Comparison of ENCODE assay signal across 1 cellular context in the genomic region with DNA sequence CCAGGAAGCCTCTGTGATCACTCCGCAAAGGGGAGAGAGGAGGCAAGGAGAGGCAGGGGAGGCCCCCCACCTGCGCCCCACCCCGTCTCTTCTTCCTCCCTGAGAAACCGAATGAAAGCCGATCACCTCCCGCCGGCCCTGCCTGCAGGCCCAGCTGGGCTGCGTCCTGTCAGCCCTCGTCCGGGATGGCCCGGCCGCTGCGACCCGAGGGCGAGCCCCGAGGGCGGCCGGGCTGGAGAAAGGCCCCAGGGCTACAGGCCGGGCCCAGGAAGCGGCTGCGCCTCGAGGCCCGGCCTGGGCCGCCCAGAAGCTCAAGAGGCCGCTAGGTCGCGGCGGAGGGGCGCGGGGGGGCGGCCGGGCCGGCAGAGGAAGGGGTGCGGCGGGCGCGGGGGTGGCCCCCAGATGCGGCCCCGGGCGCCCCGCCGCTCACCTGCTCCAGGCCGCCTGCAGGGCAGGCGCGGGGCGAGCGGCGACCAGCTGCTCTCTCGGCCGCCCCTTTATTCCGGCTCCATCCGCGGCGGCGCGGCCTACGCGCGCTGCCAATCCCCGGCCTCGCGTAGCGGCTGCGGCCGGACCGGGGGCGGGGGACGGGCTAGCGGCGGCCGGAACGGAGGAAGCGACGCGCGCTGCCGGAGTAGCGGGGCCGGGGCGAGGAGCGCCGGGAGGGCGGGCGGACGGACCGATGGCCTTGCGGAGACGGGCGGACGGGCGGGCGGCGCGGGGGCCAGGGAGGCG.
A peak's percentile ranks its signal among the peaks of the same experiment; 100 is the strongest.
TF ChIP-seq lines count a peak whose summit lies in the region.

Gene ZNF319, minus strand, starts transcription at position 702 of the 735 bp plus-strand sequence. CDS start 2,407 bp downstream, outside the sequence.

TF ChIP-seq in HepG2, 621 proteins besides CTCF, POLR2A, EP300 and RAD21 (continued from another document and continues in another):
- TF ChIP-seq HNF1B (CRISPR knock-in tag; IDR thresholded peaks at IDR 0.05) (0 out of 2 replicates have a peak, but pooled peaks have one; percentile 10), ZNF562 (CRISPR knock-in tag; IDR thresholded peaks at IDR 0.05; ENCODE audit: borderline replicate concordance) (0 out of 2 replicates have a peak, but pooled peaks have one; percentile 18), THAP11 (CRISPR knock-in tag; IDR thresholded peaks at IDR 0.05) (peak; percentile 53; the same call in 1 of the 2 replicates), RELA (CRISPR knock-in tag; IDR thresholded peaks at IDR 0.05) (no peak), KLF16 (CRISPR knock-in tag; IDR thresholded peaks at IDR 0.05) (no peak), ZNF746 (CRISPR knock-in tag; IDR thresholded peaks at IDR 0.05) (peak; percentile 50; the same call in 1 of the 2 replicates), ZNF547 (CRISPR knock-in tag; IDR thresholded peaks at IDR 0.05) (no peak; the same call in 1 of the 2 replicates), RBAK (CRISPR knock-in tag; IDR thresholded peaks at IDR 0.05) (no peak), ZNF296 (CRISPR knock-in tag; conservative IDR thresholded peaks at IDR 0.05) (no peak), NCOA2 (CRISPR knock-in tag; IDR thresholded peaks at IDR 0.05) (no peak), FUBP1 (CRISPR knock-in tag; IDR thresholded peaks at IDR 0.05; ENCODE audit: borderline replicate concordance) (no peak), SUZ12 (IDR thresholded peaks at IDR 0.05; ENCODE audit: low read depth, low read length) (no peak), ZBTB2 (CRISPR knock-in tag; IDR thresholded peaks at IDR 0.05; ENCODE audit: low read depth) (peak; percentile 97), ZFY (CRISPR knock-in tag; IDR thresholded peaks at IDR 0.05) (peak; percentile 99), ETV5 (CRISPR knock-in tag; IDR thresholded peaks at IDR 0.05; ENCODE audit: borderline replicate concordance) (no peak), KDM3A (CRISPR knock-in tag; IDR thresholded peaks at IDR 0.05; ENCODE audit: low read depth) (no peak), ZC3H13 (CRISPR knock-in tag; IDR thresholded peaks at IDR 0.05) (peak; percentile 65; the same call in 1 of the 2 replicates), ZFX (CRISPR knock-in tag; IDR thresholded peaks at IDR 0.05; ENCODE audit: low read depth) (peak; percentile 98), SPEN (CRISPR knock-in tag; IDR thresholded peaks at IDR 0.05; ENCODE audit: low read depth) (peak; percentile 13; the same call in 1 of the 2 replicates), MEIS2 (CRISPR knock-in tag; IDR thresholded peaks at IDR 0.05) (peak; percentile 19; the same call in 1 of the 2 replicates), MTF1 (CRISPR knock-in tag; IDR thresholded peaks at IDR 0.05) (0 out of 2 replicates have a peak, but pooled peaks have one; percentile 6), KLF12 (CRISPR knock-in tag; IDR thresholded peaks at IDR 0.05; ENCODE audit: borderline replicate concordance) (0 out of 2 replicates have a peak, but pooled peaks have one; percentile 6), SP2 (CRISPR knock-in tag; IDR thresholded peaks at IDR 0.05) (0 out of 2 replicates have a peak, but pooled peaks have one; percentile 42), PCBP2 (optimal IDR thresholded peaks at IDR 0.05; ENCODE audit: low read depth, low read length, poor library complexity, severe bottlenecking) (no peak), TMF1 (CRISPR knock-in tag; IDR thresholded peaks at IDR 0.05; ENCODE audit: low read depth) (0 out of 2 replicates have a peak, but pooled peaks have one; percentile 10), HNRNPK (IDR thresholded peaks at IDR 0.05; ENCODE audit: low read depth, low read length, poor library complexity, severe bottlenecking) (peak; percentile 5), POGK (CRISPR knock-in tag; conservative IDR thresholded peaks at IDR 0.05) (0 out of 2 replicates have a peak, but pooled peaks have one; percentile 49), U2AF1 (optimal IDR thresholded peaks at IDR 0.05; ENCODE audit: low read depth, low read length) (peak; percentile 0)
- TF ChIP-seq, protein P1, sequence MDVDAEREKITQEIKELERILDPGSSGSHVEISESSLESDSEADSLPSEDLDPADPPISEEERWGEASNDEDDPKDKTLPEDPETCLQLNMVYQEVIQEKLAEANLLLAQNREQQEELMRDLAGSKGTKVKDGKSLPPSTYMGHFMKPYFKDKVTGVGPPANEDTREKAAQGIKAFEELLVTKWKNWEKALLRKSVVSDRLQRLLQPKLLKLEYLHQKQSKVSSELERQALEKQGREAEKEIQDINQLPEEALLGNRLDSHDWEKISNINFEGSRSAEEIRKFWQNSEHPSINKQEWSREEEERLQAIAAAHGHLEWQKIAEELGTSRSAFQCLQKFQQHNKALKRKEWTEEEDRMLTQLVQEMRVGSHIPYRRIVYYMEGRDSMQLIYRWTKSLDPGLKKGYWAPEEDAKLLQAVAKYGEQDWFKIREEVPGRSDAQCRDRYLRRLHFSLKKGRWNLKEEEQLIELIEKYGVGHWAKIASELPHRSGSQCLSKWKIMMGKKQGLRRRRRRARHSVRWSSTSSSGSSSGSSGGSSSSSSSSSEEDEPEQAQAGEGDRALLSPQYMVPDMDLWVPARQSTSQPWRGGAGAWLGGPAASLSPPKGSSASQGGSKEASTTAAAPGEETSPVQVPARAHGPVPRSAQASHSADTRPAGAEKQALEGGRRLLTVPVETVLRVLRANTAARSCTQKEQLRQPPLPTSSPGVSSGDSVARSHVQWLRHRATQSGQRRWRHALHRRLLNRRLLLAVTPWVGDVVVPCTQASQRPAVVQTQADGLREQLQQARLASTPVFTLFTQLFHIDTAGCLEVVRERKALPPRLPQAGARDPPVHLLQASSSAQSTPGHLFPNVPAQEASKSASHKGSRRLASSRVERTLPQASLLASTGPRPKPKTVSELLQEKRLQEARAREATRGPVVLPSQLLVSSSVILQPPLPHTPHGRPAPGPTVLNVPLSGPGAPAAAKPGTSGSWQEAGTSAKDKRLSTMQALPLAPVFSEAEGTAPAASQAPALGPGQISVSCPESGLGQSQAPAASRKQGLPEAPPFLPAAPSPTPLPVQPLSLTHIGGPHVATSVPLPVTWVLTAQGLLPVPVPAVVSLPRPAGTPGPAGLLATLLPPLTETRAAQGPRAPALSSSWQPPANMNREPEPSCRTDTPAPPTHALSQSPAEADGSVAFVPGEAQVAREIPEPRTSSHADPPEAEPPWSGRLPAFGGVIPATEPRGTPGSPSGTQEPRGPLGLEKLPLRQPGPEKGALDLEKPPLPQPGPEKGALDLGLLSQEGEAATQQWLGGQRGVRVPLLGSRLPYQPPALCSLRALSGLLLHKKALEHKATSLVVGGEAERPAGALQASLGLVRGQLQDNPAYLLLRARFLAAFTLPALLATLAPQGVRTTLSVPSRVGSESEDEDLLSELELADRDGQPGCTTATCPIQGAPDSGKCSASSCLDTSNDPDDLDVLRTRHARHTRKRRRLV (CRISPR knock-in tag; IDR thresholded peaks at IDR 0.05), result no peak
- TF ChIP-seq, protein P2, sequence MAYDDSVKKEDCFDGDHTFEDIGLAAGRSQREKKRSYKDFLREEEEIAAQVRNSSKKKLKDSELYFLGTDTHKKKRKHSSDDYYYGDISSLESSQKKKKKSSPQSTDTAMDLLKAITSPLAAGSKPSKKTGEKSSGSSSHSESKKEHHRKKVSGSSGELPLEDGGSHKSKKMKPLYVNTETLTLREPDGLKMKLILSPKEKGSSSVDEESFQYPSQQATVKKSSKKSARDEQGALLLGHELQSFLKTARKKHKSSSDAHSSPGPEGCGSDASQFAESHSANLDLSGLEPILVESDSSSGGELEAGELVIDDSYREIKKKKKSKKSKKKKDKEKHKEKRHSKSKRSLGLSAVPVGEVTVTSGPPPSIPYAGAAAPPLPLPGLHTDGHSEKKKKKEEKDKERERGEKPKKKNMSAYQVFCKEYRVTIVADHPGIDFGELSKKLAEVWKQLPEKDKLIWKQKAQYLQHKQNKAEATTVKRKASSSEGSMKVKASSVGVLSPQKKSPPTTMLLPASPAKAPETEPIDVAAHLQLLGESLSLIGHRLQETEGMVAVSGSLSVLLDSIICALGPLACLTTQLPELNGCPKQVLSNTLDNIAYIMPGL (CRISPR knock-in tag; IDR thresholded peaks at IDR 0.05; ENCODE audit: borderline replicate concordance in 1 of 2, low read depth in 1 of 2), result peak; percentile 46 to 83; a peak in 1 of 4 replicates
- TF ChIP-seq, protein P3, sequence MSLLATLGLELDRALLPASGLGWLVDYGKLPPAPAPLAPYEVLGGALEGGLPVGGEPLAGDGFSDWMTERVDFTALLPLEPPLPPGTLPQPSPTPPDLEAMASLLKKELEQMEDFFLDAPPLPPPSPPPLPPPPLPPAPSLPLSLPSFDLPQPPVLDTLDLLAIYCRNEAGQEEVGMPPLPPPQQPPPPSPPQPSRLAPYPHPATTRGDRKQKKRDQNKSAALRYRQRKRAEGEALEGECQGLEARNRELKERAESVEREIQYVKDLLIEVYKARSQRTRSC (CRISPR knock-in tag; IDR thresholded peaks at IDR 0.05; ENCODE audit: low read depth), result no peak
- TF ChIP-seq, protein P4, sequence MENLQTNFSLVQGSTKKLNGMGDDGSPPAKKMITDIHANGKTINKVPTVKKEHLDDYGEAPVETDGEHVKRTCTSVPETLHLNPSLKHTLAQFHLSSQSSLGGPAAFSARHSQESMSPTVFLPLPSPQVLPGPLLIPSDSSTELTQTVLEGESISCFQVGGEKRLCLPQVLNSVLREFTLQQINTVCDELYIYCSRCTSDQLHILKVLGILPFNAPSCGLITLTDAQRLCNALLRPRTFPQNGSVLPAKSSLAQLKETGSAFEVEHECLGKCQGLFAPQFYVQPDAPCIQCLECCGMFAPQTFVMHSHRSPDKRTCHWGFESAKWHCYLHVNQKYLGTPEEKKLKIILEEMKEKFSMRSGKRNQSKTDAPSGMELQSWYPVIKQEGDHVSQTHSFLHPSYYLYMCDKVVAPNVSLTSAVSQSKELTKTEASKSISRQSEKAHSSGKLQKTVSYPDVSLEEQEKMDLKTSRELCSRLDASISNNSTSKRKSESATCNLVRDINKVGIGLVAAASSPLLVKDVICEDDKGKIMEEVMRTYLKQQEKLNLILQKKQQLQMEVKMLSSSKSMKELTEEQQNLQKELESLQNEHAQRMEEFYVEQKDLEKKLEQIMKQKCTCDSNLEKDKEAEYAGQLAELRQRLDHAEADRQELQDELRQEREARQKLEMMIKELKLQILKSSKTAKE (CRISPR knock-in tag; IDR thresholded peaks at IDR 0.05; ENCODE audit: borderline replicate concordance), result peak; percentile 33; the same call in 1 of the 2 replicates
- TF ChIP-seq, protein P5, sequence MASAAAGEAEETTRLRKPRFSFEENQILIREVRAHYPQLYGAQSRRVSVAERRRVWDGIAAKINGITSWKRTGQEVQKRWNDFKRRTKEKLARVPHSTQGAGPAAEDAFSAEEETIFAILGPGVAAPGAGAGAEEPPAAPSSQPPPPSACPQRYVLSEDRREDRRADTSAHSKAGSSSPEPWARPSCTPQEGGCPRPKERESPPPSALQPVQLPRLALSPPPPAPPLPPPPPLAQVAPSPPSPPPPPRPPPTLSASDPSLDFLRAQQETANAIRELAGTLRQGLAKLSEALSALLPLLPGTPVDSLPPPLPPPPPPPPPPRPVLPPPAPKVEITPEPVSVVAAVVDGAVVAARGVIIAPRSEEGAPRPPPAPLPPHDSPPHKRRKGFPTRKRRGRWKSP (CRISPR knock-in tag; IDR thresholded peaks at IDR 0.05), result peak; percentile 13; the same call in 1 of the 2 replicates
